In genomic region chr3:60399861-60400845, GRCh38 we compare ENCODE assay signal across 14 cellular contexts.
DNase-seq lines count a peak whose midpoint lies in the region; ATAC-seq, FAIRE-seq and TF ChIP-seq lines count a peak whose summit lies in the region.
"Had no signal": no experiment of that assay in that cellular context is flagged by ENCODE, and none has a peak within 500 bp of the region (broad histone marks: within the 10 kb centered on the region; RNA-seq: fewer than 3 reads in every experiment).

No MANE protein-coding gene starts in this region.

- H3K36me3 ChIP-seq in astrocyte (ENCODE audit: insufficient read depth, low read length) (no peaks in the 10 kb centered on the region), mucosa of descending colon (ENCODE audit: low read depth) (no peaks in the 10 kb centered on the region)
- H3K36me3 ChIP-seq: stomach had no signal

- no peak overlapping the region for H2AFZ ChIP-seq in astrocyte (ENCODE audit: low read depth, low read length)

- H3K4me2 ChIP-seq in astrocyte (ENCODE audit: low read length): no peak overlapping the region

- no peaks in the 10 kb centered on the region for H3K27me3 Mint-ChIP-seq in astrocyte (ENCODE audit: low read depth, unreplicated experiment)
- H3K27me3 Mint-ChIP-seq: activated CD8-positive, alpha-beta memory T cell treated with anti-CD3 and anti-CD28 coated beads, Interleukin-2, amount 10 ng/mL, durations not matched to agents 7 days and 5 days had no signal

- H3K9ac ChIP-seq in astrocyte (ENCODE audit: low read length): no peak overlapping the region

- peaks cover 1% of the 10 kb centered on the region for H3K36me3 Mint-ChIP-seq in astrocyte (ENCODE audit: low read depth, unreplicated experiment)
- H3K36me3 Mint-ChIP-seq: activated CD8-positive, alpha-beta memory T cell treated with anti-CD3 and anti-CD28 coated beads, Interleukin-2, amount 10 ng/mL, durations not matched to agents 7 days and 5 days; CD14-positive monocyte had no signal

- peaks cover 6% of the 10 kb centered on the region for H3K4me1 Mint-ChIP-seq in astrocyte (ENCODE audit: low read depth, unreplicated experiment)

- H3K4me1 ChIP-seq in astrocyte (ENCODE audit: insufficient read depth, low read length) (no peaks in the 10 kb centered on the region), mucosa of descending colon (ENCODE audit: low read depth) (no peaks in the 10 kb centered on the region)
- H3K4me1 ChIP-seq: stomach had no signal

- peaks cover 2% of the 10 kb centered on the region for H3K9me3 ChIP-seq in astrocyte (ENCODE audit: insufficient read depth, low read depth, low read length)
- H3K9me3 ChIP-seq in mucosa of descending colon: no peaks in the 10 kb centered on the region
- H3K9me3 ChIP-seq: stomach had no signal

- no peak overlapping the region for H3K27ac Mint-ChIP-seq in astrocyte (ENCODE audit: unreplicated experiment)
- H3K27ac Mint-ChIP-seq: activated CD8-positive, alpha-beta memory T cell treated with anti-CD3 and anti-CD28 coated beads, Interleukin-2, amount 10 ng/mL, durations not matched to agents 7 days and 5 days; CD14-positive monocyte had no signal

- peak; percentile 59 for ATAC-seq in mucosa of descending colon
- ATAC-seq: activated CD8-positive, alpha-beta memory T cell treated with anti-CD3 and anti-CD28 coated beads, Interleukin-2, amount 10 ng/mL, durations not matched to agents 7 days and 5 days had no signal

- peaks cover 8% of the 10 kb centered on the region for H3K9me3 Mint-ChIP-seq in astrocyte (ENCODE audit: unreplicated experiment)

- no peak for TF ChIP-seq CTCF in astrocyte (IDR thresholded peaks at IDR 0.05; ENCODE audit: insufficient read depth, low read depth, low read length)
- TF ChIP-seq CTCF in mucosa of descending colon (IDR thresholded peaks at IDR 0.05): no peak

- no peak overlapping the region for H3K4me3 Mint-ChIP-seq in astrocyte (ENCODE audit: unreplicated experiment)
- H3K4me3 Mint-ChIP-seq: activated CD8-positive, alpha-beta memory T cell treated with anti-CD3 and anti-CD28 coated beads, Interleukin-2, amount 10 ng/mL, durations not matched to agents 7 days and 5 days; CD14-positive monocyte had no signal

- FAIRE-seq in astrocyte (lab: Jason Lieb, UNC): no peak
- FAIRE-seq: TTC549 had no signal

- H3K79me2 ChIP-seq in astrocyte (ENCODE audit: insufficient read depth, low read length): no peaks in the 10 kb centered on the region

- DNase-seq in GM03348 (ENCODE audit: low spot score) (peak; percentile 4), NCI-H1436 treated with DMSO at 0.1 percent for 48 hours (lab: John Stamatoyannopoulos, UW) (peak; percentile 36), astrocyte (ENCODE audit: low read depth) (peak; percentile 7), mucosa of descending colon (no peak), iPS-NIHi11 (ENCODE audit: low spot score) (no peak), NCI-H187 treated with DMSO at 0.1 percent for 48 hours (lab: John Stamatoyannopoulos, UW) (no peak), NCI-H524 (lab: John Stamatoyannopoulos, UW) (no peak)
- DNase-seq in stimulated activated naive CD4-positive, alpha-beta T cell (lab: John Stamatoyannopoulos, UW): no peak
- DNase-seq: activated CD8-positive, alpha-beta memory T cell treated with anti-CD3 and anti-CD28 coated beads, Interleukin-2, amount 10 ng/mL, durations not matched to agents 7 days and 5 days; NCI-H1694 treated with DMSO at 0.1 percent for 48 hours; stimulated activated CD4-positive, alpha-beta T cell treated with anti-CD3 and anti-CD28 coated beads, Interleukin-4, amount 100 ng/mL, for 24 hours; stomach had no signal

- intact Hi-C loops in mucosa of descending colon (cut with DNase I, micrococcal nuclease): no loop called here

- no peak overlapping the region for H3K27ac ChIP-seq in astrocyte (ENCODE audit: low read depth, low read length)
- H3K27ac ChIP-seq: stomach had no signal

- no peak overlapping the region for H3K4me3 ChIP-seq in astrocyte (ENCODE audit: insufficient read depth, low read depth, low read length)
- H3K4me3 ChIP-seq in mucosa of descending colon: no peak overlapping the region
- H3K4me3 ChIP-seq: stomach had no signal

- H4K20me1 ChIP-seq in astrocyte (ENCODE audit: insufficient read depth, low read length): no peaks in the 10 kb centered on the region

- H3K27me3 ChIP-seq in astrocyte (ENCODE audit: insufficient read depth, low read length): no peaks in the 10 kb centered on the region
- H3K27me3 ChIP-seq: stomach had no signal

Comparison
In these comparisons a context has a peak if more than half of its experiments do, and no peak if none do; other contexts are left out.
1. DNase-seq: peak in GM03348 (single experiment), NCI-H1436 treated with DMSO at 0.1 percent for 48 hours (single experiment) and astrocyte (single experiment); none in mucosa of descending colon (0 of 3), iPS-NIHi11 (single experiment), stimulated activated naive CD4-positive, alpha-beta T cell (0 of 6), NCI-H187 treated with DMSO at 0.1 percent for 48 hours (single experiment) and NCI-H524 (0 of 2).